ENCODE assay signal across 23 cellular contexts in the genomic region with DNA sequence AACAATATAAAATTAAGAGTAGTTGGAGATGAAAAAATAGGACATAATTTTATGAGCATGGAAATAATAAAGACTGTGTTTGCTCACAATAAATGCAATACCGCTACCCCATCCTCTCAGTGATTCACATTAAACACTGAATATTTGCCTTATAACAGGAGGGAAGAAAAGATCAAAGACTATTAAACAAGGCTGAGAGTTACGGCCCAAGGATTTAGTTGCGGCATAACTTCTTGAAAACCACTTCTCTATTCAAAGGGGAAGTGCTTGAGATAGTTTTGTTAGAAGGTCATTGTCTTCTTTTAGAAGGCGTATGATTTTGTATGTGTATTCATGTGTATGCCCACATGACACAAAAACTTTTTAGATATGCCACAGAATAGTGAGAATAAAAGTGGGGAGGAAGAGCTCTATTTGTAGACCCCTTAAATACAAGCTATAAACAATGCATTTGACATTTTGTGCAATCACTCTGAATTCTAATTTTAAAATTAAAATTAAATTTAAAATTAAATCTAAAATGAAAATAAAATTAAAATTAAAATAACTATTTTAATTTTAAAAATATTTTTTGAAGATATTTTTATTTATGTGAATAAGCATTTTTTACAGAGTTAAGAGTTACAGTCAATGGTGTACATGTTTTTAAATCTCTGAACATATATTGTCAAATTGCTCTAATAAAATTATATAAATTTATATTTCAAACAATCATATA.
A peak's percentile ranks its signal among the peaks of the same experiment; 100 is the strongest.
DNase-seq lines count a peak whose midpoint lies in the region; ATAC-seq, FAIRE-seq and TF ChIP-seq lines count a peak whose summit lies in the region.
"Had no signal": no experiment of that assay in that cellular context is flagged by ENCODE, and none has a peak within 500 bp of the region (broad histone marks: within the 10 kb centered on the region; RNA-seq: fewer than 3 reads in every experiment).

No MANE protein-coding gene starts in this region.

- H3K9me3 ChIP-seq in kidney (ENCODE audit: control insufficient read depth in 1 of 2, low read length in 2 of 2) = no peaks in the 10 kb centered on the region
- H3K9me3 ChIP-seq: neutrophil, stomach, uterus had no signal

- no peak overlapping the region for H3K27ac ChIP-seq in kidney (ENCODE audit: low read depth in 2 of 2, low read length in 2 of 2)
- H3K27ac ChIP-seq: neutrophil, stomach, uterus, WERI-Rb-1 had no signal

- H3K9ac ChIP-seq in kidney (ENCODE audit: low read length in 2 of 2) = no peak overlapping the region

- peak; percentile 74 for FAIRE-seq in TTC549 (lab: Jason Lieb, UNC)
- peak; percentile 96 for FAIRE-seq in kidney (lab: Jason Lieb, UNC)

- H3K36me3 ChIP-seq in kidney (ENCODE audit: control insufficient read depth in 1 of 2, insufficient read depth in 2 of 2, low read length in 2 of 2) = no peaks in the 10 kb centered on the region
- H3K36me3 ChIP-seq: neutrophil, stomach, uterus, WERI-Rb-1 had no signal

- TF ChIP-seq CTCF in NB4 (IDR thresholded peaks at IDR 0.05; ENCODE audit: low read depth, low read length) (no peak), kidney (IDR thresholded peaks at IDR 0.05; ENCODE audit: borderline replicate concordance, extremely low read depth, insufficient read depth) (no peak)

- no peak for ATAC-seq in esophagus mucosa
- no peak for ATAC-seq in GM21737 (IDR thresholded peaks at IDR 0.05; ENCODE audit: unreplicated experiment)
- ATAC-seq: activated CD8-positive, alpha-beta T cell treated with anti-CD3 and anti-CD28 coated beads, Interleukin-2, amount 10 ng/mL, durations not matched to agents 7 days and 5 days; activated T-cell treated with anti-CD3 and anti-CD28 coated beads, Interleukin-2, amount 50 U/mL, for 72 hours had no signal

- H3K4me3 ChIP-seq in NB4 (ENCODE audit: low read depth, low read length) (no peak overlapping the region), kidney (ENCODE audit: low read length in 2 of 2) (no peak overlapping the region)
- H3K4me3 ChIP-seq: stomach, uterus had no signal

- TF ChIP-seq POLR2A in NB4 (IDR thresholded peaks at IDR 0.05; ENCODE audit: extremely low read depth, insufficient read length) = no peak

- DNase-seq in CD1c-positive myeloid dendritic cell (ENCODE audit: extremely low spot score) (peak; percentile 46), NB4 (ENCODE audit: low read depth) (peak; percentile 42), kidney (no peak), DMS 273 (lab: John Stamatoyannopoulos, UW; ENCODE audit: unreplicated experiment) (no peak), ecto neural progenitor cell (ENCODE audit: low spot score) (no peak)
- DNase-seq: ACHN; activated CD8-positive, alpha-beta T cell treated with anti-CD3 and anti-CD28 coated beads, Interleukin-2, amount 10 ng/mL, durations not matched to agents 7 days and 5 days; activated T-cell treated with anti-CD3 and anti-CD28 coated beads, Interleukin-2, amount 50 U/mL, for 72 hours; caudate nucleus; CD4-positive, alpha-beta T cell; EL; endodermal cell; hippocampal formation; MM.1S; NCI-H2029 treated with DMSO at 0.1 percent for 48 hours; NCI-H510A; stomach; uterus; WERI-Rb-1 had no signal

- intact Hi-C loops in kidney (cut with DNase I) = no loop called here

- H3K4me1 ChIP-seq in kidney (ENCODE audit: control insufficient read depth in 1 of 2, insufficient read depth in 1 of 2, low read depth in 1 of 2, low read length in 2 of 2) = no peaks in the 10 kb centered on the region
- H3K4me1 ChIP-seq: stomach, uterus had no signal

Comparison
In these comparisons a context has a peak if more than half of its experiments do, and no peak if none do; other contexts are left out.
1. DNase-seq: peak in CD1c-positive myeloid dendritic cell (single experiment) and NB4 (single experiment); none in kidney (single experiment), DMS 273 (single experiment) and ecto neural progenitor cell (single experiment).